ENCODE assay signal across 8 cellular contexts in genomic region chr11:2151500-2152257, GRCh38. TPM values are rescaled to one million over a fixed set of nuclear protein-coding genes. Genes with fewer than 3 reads are reported as not detected.
A peak's percentile ranks its signal among the peaks of the same experiment; 100 is the strongest.
DNase-seq lines count a peak whose midpoint lies in the region; ATAC-seq and TF ChIP-seq lines count a peak whose summit lies in the region.

No MANE protein-coding gene starts in this region.

- no peaks in the 10 kb centered on the region for H3K9me3 Mint-ChIP-seq in activated CD8-positive, alpha-beta T cell treated with anti-CD3 and anti-CD28 coated beads for 36 hours

- H3K4me1 ChIP-seq in BLaER1: peaks cover 19% of the 10 kb centered on the region

- intact Hi-C loops in activated CD8-positive, alpha-beta T cell treated with anti-CD3 and anti-CD28 coated beads for 36 hours (cut with micrococcal nuclease): loop anchor here (5.0 to 10.0 kb wide), 2 partner anchors 267 to 309 kb away; no protein-coding TSS in a partner anchor

- peaks cover 46% of the 10 kb centered on the region for H3K27me3 ChIP-seq in BLaER1

- H3K27me3 Mint-ChIP-seq in activated CD8-positive, alpha-beta T cell treated with anti-CD3 and anti-CD28 coated beads for 36 hours: peaks cover 36% of the 10 kb centered on the region

- no peak overlapping the region for H3K4me3 ChIP-seq in BLaER1

- DNase-seq in HEK293T (ENCODE audit: extremely low spot score) (peak; percentile 79), NCI-H82 (lab: John Stamatoyannopoulos, UW) (peak; percentile 78), lung microvascular endothelial cell (ENCODE audit: low read depth in 2 of 2) (peak; percentile 69 to 88)
- peak; percentile 91 for DNase-seq in activated CD8-positive, alpha-beta T cell treated with anti-CD3 and anti-CD28 coated beads for 36 hours
- DNase-seq in effector CD8-positive, alpha-beta T cell (lab: John Stamatoyannopoulos, UW): peak; percentile 70
- DNase-seq in stimulated activated CD8-positive, alpha-beta memory T cell treated with anti-CD3 and anti-CD28 coated beads, Interleukin-15, amount 100 ng/mL, for 1 hour (ENCODE audit: low read depth): peak; percentile 65

- H3K4me3 Mint-ChIP-seq in activated CD8-positive, alpha-beta T cell treated with anti-CD3 and anti-CD28 coated beads for 36 hours: no peak overlapping the region

- CTCF ChIA-PET in HEK293T (lab: Yijun Ruan, JAX): interaction anchor here (0.5 to 6.0 kb wide), 35 partner anchors 11 to 1217 kb away, joined by 3 to 120 read pairs (median 4); partner anchors contain the start of gene IGF2
- CTCF ChIA-PET in activated CD8-positive, alpha-beta T cell treated with anti-CD3 and anti-CD28 coated beads for 36 hours (lab: Charles Lee): interaction anchor here (0.6 to 19.5 kb wide), 58 partner anchors 9 to 501 kb away, joined by 3 to 518 read pairs (median 5); partner anchors contain the start of genes IGF2, SYT8 and TNNI2

- peak; percentile 86 for TF ChIP-seq CTCF in activated CD8-positive, alpha-beta T cell treated with anti-CD3 and anti-CD28 coated beads for 36 hours (IDR thresholded peaks at IDR 0.05)

- peaks cover 10% of the 10 kb centered on the region for H3K4me1 Mint-ChIP-seq in activated CD8-positive, alpha-beta T cell treated with anti-CD3 and anti-CD28 coated beads for 36 hours (ENCODE audit: low read depth)

- no peaks in the 10 kb centered on the region for H3K36me3 Mint-ChIP-seq in activated CD8-positive, alpha-beta T cell treated with anti-CD3 and anti-CD28 coated beads for 36 hours (ENCODE audit: low read depth)

- peak; percentile 82 for ATAC-seq in activated CD8-positive, alpha-beta T cell treated with anti-CD3 and anti-CD28 coated beads for 36 hours
- ATAC-seq in HG03442 (IDR thresholded peaks at IDR 0.05; ENCODE audit: unreplicated experiment): no peak

- no peaks in the 10 kb centered on the region for H3K9me3 ChIP-seq in BLaER1

- no peaks in the 10 kb centered on the region for H3K36me3 ChIP-seq in BLaER1

- H4K20me1 ChIP-seq in BLaER1: peaks cover 29% of the 10 kb centered on the region; the same call in 1 of the 2 replicates

- H3K9ac ChIP-seq in BLaER1: no peak overlapping the region

- no peak overlapping the region for H3K27ac Mint-ChIP-seq in activated CD8-positive, alpha-beta T cell treated with anti-CD3 and anti-CD28 coated beads for 36 hours

- H3K27ac ChIP-seq in BLaER1: no peak overlapping the region

- POLR2A ChIA-PET in HEK293T (lab: Yijun Ruan, JAX): interaction anchor here (1.0 kb wide), 1 partner anchor 117 kb away, joined by 4 read pairs; no protein-coding TSS in a partner anchor
- POLR2A ChIA-PET in activated CD8-positive, alpha-beta T cell treated with anti-CD3 and anti-CD28 coated beads for 36 hours (lab: Charles Lee): interaction anchor here (1.8 to 4.5 kb wide), 2 partner anchors 11 to 114 kb away, joined by 4 to 31 read pairs; no protein-coding TSS in a partner anchor

- H3K4me2 ChIP-seq in BLaER1: peak overlapping the region; percentile 62

TF ChIP-seq in HEK293T, 16 proteins besides CTCF, POLR2A, EP300 and RAD21:
- TF ChIP-seq PKNOX1 (IDR thresholded peaks at IDR 0.05) (no peak), SUZ12 (IDR thresholded peaks at IDR 0.05) (no peak), ELF4 (IDR thresholded peaks at IDR 0.05) (no peak), NFRKB (IDR thresholded peaks at IDR 0.05) (no peak), TARDBP (IDR thresholded peaks at IDR 0.05) (no peak), CTBP1 (IDR thresholded peaks at IDR 0.05; ENCODE audit: borderline replicate concordance) (no peak), FOXK2 (IDR thresholded peaks at IDR 0.05) (no peak)

RNA-seq across cellular contexts. Expression of gene INS, which starts 9.3 kb away (rescaled TPM):
- not detected for total RNA-seq in activated CD8-positive, alpha-beta T cell treated with anti-CD3 and anti-CD28 coated beads for 36 hours
- not detected in 2 replicates for total RNA-seq in lung microvascular endothelial cell

RNA-seq across cellular contexts. Expression of gene IGF2, which starts 12.5 kb away (rescaled TPM):
- total RNA-seq in activated CD8-positive, alpha-beta T cell treated with anti-CD3 and anti-CD28 coated beads for 36 hours: 1 to 10 TPM; 8.1 to 8.2 TPM
- total RNA-seq in lung microvascular endothelial cell: 4.6 and 6.7 TPM in 2 replicates

RNA-seq across cellular contexts. Expression of gene TH, which starts 19.9 kb away (rescaled TPM):
- total RNA-seq in activated CD8-positive, alpha-beta T cell treated with anti-CD3 and anti-CD28 coated beads for 36 hours: not detected
- total RNA-seq in lung microvascular endothelial cell: under 0.01 TPM in 1 of 2 replicates, not detected in the other
